In the genomic region with DNA sequence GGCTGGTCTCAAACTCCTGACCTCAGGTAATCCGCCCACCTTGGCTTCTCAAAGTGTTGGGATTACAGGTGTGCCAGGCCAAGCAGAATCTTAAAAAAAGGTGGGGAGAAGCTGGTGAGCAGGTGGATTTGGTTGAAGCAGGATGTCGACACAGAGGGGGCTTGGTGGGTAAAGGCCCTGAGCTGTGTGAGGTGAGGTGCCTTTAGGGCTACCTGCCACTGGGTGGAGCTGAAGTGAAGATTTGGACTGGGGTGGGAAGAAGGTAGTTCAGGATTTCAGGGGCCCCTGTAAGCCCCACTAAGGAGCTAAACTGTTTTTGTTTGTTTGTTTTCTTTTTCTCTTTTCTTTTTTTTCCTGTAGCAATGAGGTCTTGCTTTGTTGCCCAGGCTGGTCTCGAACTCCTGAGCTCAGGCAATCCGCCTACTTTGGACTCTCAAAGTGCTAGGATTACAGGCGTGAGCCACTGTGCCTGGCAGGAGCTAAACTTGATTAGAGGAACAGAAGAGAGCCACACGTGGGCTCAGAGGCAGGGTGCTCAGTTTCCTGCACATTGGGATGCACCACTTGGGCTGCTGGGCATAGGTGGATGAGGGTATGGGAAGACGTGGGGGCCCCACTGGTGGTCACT, we compare ENCODE assay signal across 10 cellular contexts. TPM values are rescaled to one million over a fixed set of nuclear protein-coding genes. Genes with fewer than 3 reads are reported as not detected.
DNase-seq lines count a peak whose midpoint lies in the region; ATAC-seq and TF ChIP-seq lines count a peak whose summit lies in the region.
"Had no signal": no experiment of that assay in that cellular context is flagged by ENCODE, and none has a peak within 500 bp of the region (broad histone marks: within the 10 kb centered on the region; RNA-seq: fewer than 3 reads in every experiment).

No MANE protein-coding gene starts in this region.

- WGBS in hepatocyte (ENCODE audit: low lambda C conversion rate, missing lambda C conversion rate): 72% methylated on average over 7 of the region's 7 CpGs
- 61 to 72% (median 64%) methylated on average over 7 of the region's 7 CpGs for WGBS in spleen, 5 donors

- H3K4me3 ChIP-seq in hepatocyte (no peak overlapping the region), spleen (no peak overlapping the region)
- H3K4me3 ChIP-seq: adrenal gland had no signal

- H3K9me2 ChIP-seq in hepatocyte (replicated peaks; ENCODE audit: insufficient read depth): no peaks in the 10 kb centered on the region

- TF ChIP-seq CTCF in GM10266 (IDR thresholded peaks at IDR 0.05; ENCODE audit: control insufficient read depth, insufficient read depth, low read depth, missing control alignments) (peak; percentile 46), hepatocyte (IDR thresholded peaks at IDR 0.05; ENCODE audit: poor library complexity) (peak; percentile 26), spleen (IDR thresholded peaks at IDR 0.05 in 8 of 11, conservative IDR thresholded peaks at IDR 0.05 in 3 of 11) (peak in 5 of 11 experiments; percentile 13 to 33 (median 33))

- no peak for TF ChIP-seq POLR2A in spleen (IDR thresholded peaks at IDR 0.05)

- H3K4me1 ChIP-seq in hepatocyte (ENCODE audit: insufficient read depth): no peaks in the 10 kb centered on the region
- H3K4me1 ChIP-seq in spleen: peaks cover 0 to 13% (median 0%) of the 10 kb centered on the region in 6 donors
- H3K4me1 ChIP-seq: adrenal gland had no signal

- H4K20me1 ChIP-seq in hepatocyte (ENCODE audit: insufficient read depth, poor library complexity, severe bottlenecking): no peaks in the 10 kb centered on the region

- H3K79me2 ChIP-seq in hepatocyte: no peaks in the 10 kb centered on the region

- H3K36me3 ChIP-seq in hepatocyte (replicated peaks; ENCODE audit: insufficient read depth, low read depth): no peaks in the 10 kb centered on the region
- H3K36me3 ChIP-seq in spleen: no peaks in the 10 kb centered on the region
- H3K36me3 ChIP-seq: adrenal gland had no signal

- H3K9me3 ChIP-seq in hepatocyte (ENCODE audit: low read depth) (no peaks in the 10 kb centered on the region), spleen (no peaks in the 10 kb centered on the region)
- H3K9me3 ChIP-seq: adrenal gland had no signal

- intact Hi-C loops in spleen (cut with DNase I; ENCODE audit: low total_unique reads): no loop called here

- no peak overlapping the region for H3K4me2 ChIP-seq in hepatocyte

- H2AFZ ChIP-seq in hepatocyte: no peak overlapping the region

- H3K27me3 ChIP-seq in hepatocyte: no peaks in the 10 kb centered on the region
- H3K27me3 ChIP-seq in spleen (replicated peaks in 1 of 7): no peaks in the 10 kb centered on the region
- H3K27me3 ChIP-seq: adrenal gland had no signal

- H3K27ac ChIP-seq in hepatocyte (no peak overlapping the region), spleen (no peak overlapping the region)
- H3K27ac ChIP-seq: adrenal gland had no signal

- no peak for ATAC-seq in GM21390 (IDR thresholded peaks at IDR 0.05; ENCODE audit: unreplicated experiment)

- DNase-seq in AML-193 (lab: John Stamatoyannopoulos, UW) (peak; percentile 11 to 19), GM10266 (ENCODE audit: extremely low spot score) (no peak), OCI-M1 (lab: John Stamatoyannopoulos, UW) (peak; percentile 73), hepatocyte (ENCODE audit: low spot score) (no peak), GF-D8 (lab: John Stamatoyannopoulos, UW) (no peak), spleen (no peak), NCI-H2081 (lab: John Stamatoyannopoulos, UW) (no peak)
- DNase-seq: adrenal gland had no signal

RNA-seq across cellular contexts. Expression of a gene that starts 6.0 kb away (rescaled TPM):
- total RNA-seq in hepatocyte: 3.3 and 14.4 TPM in 2 replicates
- polyA plus RNA-seq in hepatocyte: 8.0 and 12.9 TPM in 2 replicates
- total RNA-seq in spleen: 10 to 100 TPM in 2 of 7 donors, 1 to 10 TPM in 5; 3.2 to 14.4 (median 4.5) TPM
- 1 to 10 TPM in 2 of 3 donors, under 1 TPM in 1; 0.86 to 5.6 (median 2.7) TPM for polyA plus RNA-seq in spleen

RNA-seq across cellular contexts. Expression of a gene that starts 11.4 kb away (rescaled TPM):
- total RNA-seq in hepatocyte: 89.9 and 140 TPM in 2 replicates
- 494 and 496 TPM in 2 replicates for polyA plus RNA-seq in hepatocyte
- total RNA-seq in spleen: under 1 TPM in 4 of 7 donors, not detected in 3; 0.13 to 0.95 (median 0.30) TPM
- polyA plus RNA-seq in spleen: under 1 TPM; 0.11 to 0.42 (median 0.29) TPM
- total RNA-seq: mononuclear cell had no signal

RNA-seq across cellular contexts. Expression of a gene that starts 19.0 kb away (rescaled TPM):
- 26.2 and 38.4 TPM in 2 replicates for total RNA-seq in hepatocyte
- 40.5 and 41.2 TPM in 2 replicates for polyA plus RNA-seq in hepatocyte
- total RNA-seq in spleen: 10 to 100 TPM; 16.7 to 38.7 (median 26.5) TPM
- 10 to 100 TPM; 31.8 to 53.3 (median 47.5) TPM for polyA plus RNA-seq in spleen

RNA-seq across cellular contexts. Expression of a gene that starts 24.8 kb away (rescaled TPM):
- total RNA-seq in hepatocyte: 0.20 TPM in 1 of 2 replicates, not detected in the other
- 0.51 and 0.52 TPM in 2 replicates for polyA plus RNA-seq in hepatocyte
- total RNA-seq in spleen: not detected
- under 1 TPM in 1 of 3 donors, not detected in 2; 0.03 TPM for polyA plus RNA-seq in spleen
- total RNA-seq: mononuclear cell had no signal

RNA-seq across cellular contexts. Expression of a gene that starts 38.8 kb away (rescaled TPM):
- total RNA-seq in hepatocyte (28.1 and 41.3 TPM in 2 replicates), spleen (10 to 100 TPM; 52.5 to 76.2 (median 62.6) TPM)
- polyA plus RNA-seq in hepatocyte (50.4 and 65.4 TPM in 2 replicates), spleen (10 to 100 TPM; 21.9 to 44.5 (median 32.6) TPM)

Comparison
In these comparisons a context has a peak if more than half of its experiments do, and no peak if none do; other contexts are left out.
1. DNase-seq: peak in AML-193 (2 of 2) and OCI-M1 (single experiment); none in GM10266 (single experiment), hepatocyte (single experiment), GF-D8 (single experiment), spleen (single experiment) and NCI-H2081 (0 of 2).
2. RNA of a gene that starts 11.4 kb away (total RNA-seq): 89.9 to 140 TPM in hepatocyte; 0.13 to 0.95 TPM in spleen; every median in the first group is over 10 times any median in the second.